Comparison of ENCODE assay signal across 9 cellular contexts in genomic region chr7:105656922-105657521, GRCh38.
A peak's percentile ranks its signal among the peaks of the same experiment; 100 is the strongest.
DNase-seq lines count a peak whose midpoint lies in the region; ATAC-seq, FAIRE-seq and TF ChIP-seq lines count a peak whose summit lies in the region.
"Had no signal": no experiment of that assay in that cellular context is flagged by ENCODE, and none has a peak within 500 bp of the region (broad histone marks: within the 10 kb centered on the region; RNA-seq: fewer than 3 reads in every experiment).

No MANE protein-coding gene starts in this region.

- ATAC-seq in PC-3 (no peak), GM19455 (IDR thresholded peaks at IDR 0.05; ENCODE audit: unreplicated experiment) (no peak), GM19328 (IDR thresholded peaks at IDR 0.05; ENCODE audit: unreplicated experiment) (no peak)

- H3K4me1 ChIP-seq in PC-3 (ENCODE audit: insufficient read depth, low read length) (peaks cover 3% of the 10 kb centered on the region), iPS-20b (ENCODE audit: insufficient read depth, low read length) (peaks cover 35% of the 10 kb centered on the region)

- POLR2A ChIA-PET in PC-3 (lab: Charles Lee; ENCODE audit: unreplicated experiment), result no interaction called here

- H3K9me3 ChIP-seq in PC-3 (ENCODE audit: low read length) (no peaks in the 10 kb centered on the region), iPS-20b (ENCODE audit: insufficient read depth, low read depth, low read length) (no peaks in the 10 kb centered on the region)
- H3K9me3 ChIP-seq: ovary had no signal

- no peak overlapping the region for H3K9ac ChIP-seq in PC-3 (ENCODE audit: low read length)
- no peak overlapping the region for H3K9ac ChIP-seq in iPS-20b (ENCODE audit: low read depth, low read length)

- no peaks in the 10 kb centered on the region for H3K9me2 ChIP-seq in PC-3 (replicated peaks; ENCODE audit: low read length)

- intact Hi-C loops in PC-3 (cut with micrococcal nuclease), result loop anchor here (10.0 kb wide), 1 partner anchor 498 kb away; no protein-coding TSS in a partner anchor

- H4K20me1 ChIP-seq in PC-3 (ENCODE audit: low read length), result no peaks in the 10 kb centered on the region

- no peaks in the 10 kb centered on the region for H3K27me3 ChIP-seq in PC-3 (ENCODE audit: low read length)
- H3K27me3 ChIP-seq in iPS-20b (ENCODE audit: insufficient read depth, low read length), result no peaks in the 10 kb centered on the region
- H3K27me3 ChIP-seq: ovary had no signal

- H3F3A ChIP-seq in PC-3 (ENCODE audit: low read length, unreplicated experiment), result no peaks in the 10 kb centered on the region

- peak; percentile 93 for TF ChIP-seq CTCF in PC-3 (conservative IDR thresholded peaks at IDR 0.05; ENCODE audit: low read depth, low read length)

- peak; percentile 39 for DNase-seq in AG08395 (ENCODE audit: low spot score)
- DNase-seq in GM18507 (ENCODE audit: extremely low spot score, insufficient read length, low read depth), result peak; percentile 39
- DNase-seq in PC-3, result peak; percentile 70
- DNase-seq in activated T-helper 1 cell treated with anti-CD3 and anti-CD28 coated beads, Interleukin-2, amount 50 U/mL, for 16 hours (ENCODE audit: low read depth in 1 of 2, low spot score in 1 of 2), result peak; percentile 39 to 49
- DNase-seq in stimulated activated CD4-positive, alpha-beta T cell treated with anti-CD3 and anti-CD28 coated beads, TNF-alpha, amount 100 ng/mL, for 24 hours (ENCODE audit: low read depth in 3 of 3), result peak; percentile 51 to 72 (median 58)

- FAIRE-seq in GM18507 (lab: Jason Lieb, UNC), result peak; percentile 73

- H3K36me3 ChIP-seq in PC-3 (ENCODE audit: low read depth, low read length), result no peaks in the 10 kb centered on the region; the same call in 1 of the 2 replicates
- peaks cover 10% of the 10 kb centered on the region; the same call in 1 of the 2 replicates for H3K36me3 ChIP-seq in iPS-20b (ENCODE audit: insufficient read depth, low read depth, low read length)
- H3K36me3 ChIP-seq: ovary had no signal

- no peaks in the 10 kb centered on the region for H3K79me2 ChIP-seq in PC-3 (ENCODE audit: low read length)

- no peak overlapping the region for H3K4me3 ChIP-seq in PC-3 (ENCODE audit: low read length)
- no peak overlapping the region for H3K4me3 ChIP-seq in iPS-20b (ENCODE audit: low read length)
- H3K4me3 ChIP-seq: ovary had no signal

- CTCF ChIA-PET in PC-3 (lab: Charles Lee), result interaction anchor here (0.6 kb wide), 1 partner anchor 174 kb away, joined by 3 read pairs; no protein-coding TSS in a partner anchor

- H3K27ac ChIP-seq in PC-3 (ENCODE audit: low read length) (no peak overlapping the region), iPS-20b (ENCODE audit: low read length) (peak overlapping the region; percentile 54)

- H2AFZ ChIP-seq in PC-3 (ENCODE audit: low read length), result no peak overlapping the region

- BruUV-seq in PC-3 (replicated peaks; lab: Mats Ljungman, UMichigan), result no TSS peak

- no peak overlapping the region for H3K4me2 ChIP-seq in PC-3 (ENCODE audit: low read length)
